Comparison of ENCODE assay signal across 8 cellular contexts in the genomic region with DNA sequence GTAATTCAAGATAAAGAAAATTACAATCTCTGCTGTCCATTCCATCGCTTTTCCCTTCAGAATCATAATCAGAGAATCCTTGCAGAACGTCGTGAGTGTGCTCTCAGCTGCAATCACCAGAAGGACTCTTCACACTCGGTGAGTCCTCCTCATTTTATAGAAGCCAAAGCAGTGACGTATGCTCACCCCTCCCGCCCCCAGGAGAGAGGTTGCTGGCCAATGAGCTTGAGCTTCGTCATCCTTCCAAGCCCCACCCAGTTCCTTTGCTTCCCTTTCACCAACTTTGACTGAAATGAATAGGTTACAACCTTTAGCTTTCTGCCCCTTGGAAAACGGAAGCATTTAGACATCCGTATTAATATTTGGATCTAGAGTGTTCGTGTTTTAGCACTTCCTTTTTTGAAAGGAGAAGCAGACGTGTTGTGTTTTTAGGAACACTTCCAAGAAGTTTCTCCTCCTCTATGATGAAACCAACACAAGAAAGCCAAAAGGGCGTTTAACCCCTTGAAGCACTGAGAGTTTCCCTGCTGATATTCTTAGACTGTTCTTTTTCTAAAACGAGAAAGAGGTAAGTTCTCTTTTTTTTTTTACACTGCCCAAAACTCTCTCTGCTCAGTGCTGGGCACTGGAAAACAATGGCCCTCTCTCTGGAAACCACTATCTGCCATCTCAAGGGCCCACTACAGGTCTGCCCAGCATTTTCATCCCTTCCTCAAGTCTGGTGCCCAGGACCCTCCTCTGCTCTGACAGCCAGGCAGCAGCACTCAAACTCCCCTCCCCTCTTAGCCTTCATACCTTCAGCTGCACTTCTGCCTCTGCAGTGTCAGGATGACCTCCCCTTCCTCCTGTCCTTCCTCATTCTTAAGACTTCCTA. TPM values are rescaled to one million over a fixed set of nuclear protein-coding genes. Genes with fewer than 3 reads are reported as not detected.
DNase-seq lines count a peak whose midpoint lies in the region; ATAC-seq and TF ChIP-seq lines count a peak whose summit lies in the region.

No MANE protein-coding gene starts in this region.

- TF ChIP-seq POLR2A in stomach (IDR thresholded peaks at IDR 0.05): no peak

- 22 to 31% (median 30%) methylated on average over 13 of the region's 13 CpGs for WGBS in stomach, 5 donors

- intact Hi-C loops in stomach (cut with DNase I; ENCODE audit: low total_unique reads): no loop called here

- no peak for TF ChIP-seq CTCF in GM12864 (IDR thresholded peaks at IDR 0.05; ENCODE audit: low read depth, low read length, missing control alignments)
- TF ChIP-seq CTCF in coronary artery (IDR thresholded peaks at IDR 0.05): no peak
- no peak for TF ChIP-seq CTCF in stomach (IDR thresholded peaks at IDR 0.05)

- H3K4me3 ChIP-seq in GM12864 (ENCODE audit: low read depth, low read length) (peak overlapping the region; percentile 75), coronary artery (peak overlapping the region; percentile 37), stomach (peak overlapping the region in 2 of 4 donors; percentile 4 to 11)

- H3K27ac ChIP-seq in coronary artery (peak overlapping the region; percentile 45 to 76), stomach (peak overlapping the region in 4 of 5 donors; percentile 50 to 78 (median 69))

- peaks cover 0 to 33% (median 0%) of the 10 kb centered on the region in 3 donors for H3K27me3 ChIP-seq in stomach

- peaks cover 2% of the 10 kb centered on the region for H3K36me3 Mint-ChIP-seq in IgD-negative memory B cell

- peak; percentile 92 for DNase-seq in GM12864 (ENCODE audit: low read depth)
- peak; percentile 64 to 69 for DNase-seq in activated CD4-positive, alpha-beta T cell treated with anti-CD3 and anti-CD28 coated beads for 24 hours (ENCODE audit: low read depth in 2 of 2)
- DNase-seq in coronary artery (ENCODE audit: low spot score): peak; percentile 82
- DNase-seq in myocyte (ENCODE audit: low read depth): peak; percentile 34
- DNase-seq in stomach: peak; percentile 64
- no peak for DNase-seq in NCI-H1092 treated with DMSO at 0.1 percent for 48 hours (lab: John Stamatoyannopoulos, UW)

- peaks cover 45 to 72% (median 64%) of the 10 kb centered on the region in 3 donors for H3K4me1 Mint-ChIP-seq in IgD-negative memory B cell

- H3K27me3 Mint-ChIP-seq in IgD-negative memory B cell: no peaks in the 10 kb centered on the region

- H3K36me3 ChIP-seq in stomach: no peaks in the 10 kb centered on the region

- H3K4me3 Mint-ChIP-seq in IgD-negative memory B cell: peak overlapping the region; percentile 74 to 93 (median 78)

- TF ChIP-seq EP300 in stomach (IDR thresholded peaks at IDR 0.05): no peak

- peaks cover 7 to 13% (median 9%) of the 10 kb centered on the region in 3 donors for H3K9me3 Mint-ChIP-seq in IgD-negative memory B cell

- H3K27ac Mint-ChIP-seq in IgD-negative memory B cell: peak overlapping the region; percentile 81 to 96 (median 84)

- H3K4me1 ChIP-seq in stomach: peaks cover 0 to 11% (median 6%) of the 10 kb centered on the region in 4 donors

- no peak for ATAC-seq in GM21576 (IDR thresholded peaks at IDR 0.05; ENCODE audit: unreplicated experiment)

- no peaks in the 10 kb centered on the region for H3K9me3 ChIP-seq in stomach

RNA-seq across cellular contexts. Expression of a gene that starts 44.3 kb away (rescaled TPM):
- polyA plus RNA-seq in IgD-negative memory B cell (30.8 TPM), stomach (1 to 10 TPM in 1 of 3 donors, under 1 TPM in 1, not detected in 1; 0.63 to 6.1 TPM)
- total RNA-seq in myocyte (not detected in 2 replicates), stomach (1 to 10 TPM in 1 of 5 donors, not detected in 4; 2.0 TPM)
- not detected for polyA plus RNA-seq in myocyte (2012)
